Comparison of ENCODE assay signal across 9 cellular contexts in genomic region chr19:55447421-55448174, GRCh38. TPM values are rescaled to one million over a fixed set of nuclear protein-coding genes. Genes with fewer than 3 reads are reported as not detected.
DNase-seq lines count a peak whose midpoint lies in the region; ATAC-seq and TF ChIP-seq lines count a peak whose summit lies in the region.
"Had no signal": no experiment of that assay in that cellular context is flagged by ENCODE, and none has a peak within 500 bp of the region (broad histone marks: within the 10 kb centered on the region; RNA-seq: fewer than 3 reads in every experiment).

No MANE protein-coding gene starts in this region.

- peaks cover 9 to 83% (median 35%) of the 10 kb centered on the region in 4 donors for H3K27me3 ChIP-seq in esophagus squamous epithelium

- H3K4me3 Mint-ChIP-seq in stimulated activated effector memory CD8-positive, alpha-beta T cell treated with anti-CD3 and anti-CD28 coated beads, Interleukin-12 subunit alpha, Interleukin-12 subunit beta, amount 100 ng/mL, for 72 hours = no peak overlapping the region
- H3K4me3 Mint-ChIP-seq in CD14-positive monocyte = no peak overlapping the region

- peaks cover 15 to 58% (median 19%) of the 10 kb centered on the region in 3 donors for H3K4me1 ChIP-seq in esophagus squamous epithelium

- no peaks in the 10 kb centered on the region for H3K9me3 Mint-ChIP-seq in stimulated activated effector memory CD8-positive, alpha-beta T cell treated with anti-CD3 and anti-CD28 coated beads, Interleukin-12 subunit alpha, Interleukin-12 subunit beta, amount 100 ng/mL, for 72 hours
- peaks cover 0 to 20% (median 8%) of the 10 kb centered on the region in 7 donors for H3K9me3 Mint-ChIP-seq in CD14-positive monocyte

- no peak for TF ChIP-seq CTCF in esophagus squamous epithelium (IDR thresholded peaks at IDR 0.05)
- TF ChIP-seq CTCF in CD14-positive monocyte (IDR thresholded peaks at IDR 0.05) = no peak

- H3K9me3 ChIP-seq in esophagus squamous epithelium = no peaks in the 10 kb centered on the region

- peak; percentile 60 for ATAC-seq in esophagus mucosa
- peak; percentile 62 for ATAC-seq in stimulated activated effector memory CD8-positive, alpha-beta T cell treated with anti-CD3 and anti-CD28 coated beads, Interleukin-12 subunit alpha, Interleukin-12 subunit beta, amount 100 ng/mL, for 72 hours

- peak; percentile 20 to 31 for DNase-seq in SHP77 (lab: John Stamatoyannopoulos, UW)
- no peak for DNase-seq in SHP77 treated with DMSO at 0.1 percent for 48 hours (lab: John Stamatoyannopoulos, UW)
- peak; percentile 53 for DNase-seq in NCI-H446 treated with DMSO at 0.1 percent for 48 hours (lab: John Stamatoyannopoulos, UW)
- DNase-seq in stimulated activated effector memory CD8-positive, alpha-beta T cell treated with anti-CD3 and anti-CD28 coated beads, Interleukin-12 subunit alpha, Interleukin-12 subunit beta, amount 100 ng/mL, for 72 hours (ENCODE audit: low spot score in 2 of 2) = no peak
- no peak for DNase-seq in ureter (ENCODE audit: low spot score)
- DNase-seq in esophagus squamous epithelium (lab: John Stamatoyannopoulos, UW) = no peak
- DNase-seq in CD14-positive monocyte (ENCODE audit: low spot score) = no peak

- no peak overlapping the region for H3K4me3 ChIP-seq in esophagus squamous epithelium

- peaks cover 13% of the 10 kb centered on the region for H3K4me1 Mint-ChIP-seq in stimulated activated effector memory CD8-positive, alpha-beta T cell treated with anti-CD3 and anti-CD28 coated beads, Interleukin-12 subunit alpha, Interleukin-12 subunit beta, amount 100 ng/mL, for 72 hours
- peaks cover 8% of the 10 kb centered on the region for H3K4me1 Mint-ChIP-seq in CD14-positive monocyte

- no peaks in the 10 kb centered on the region for H3K36me3 Mint-ChIP-seq in stimulated activated effector memory CD8-positive, alpha-beta T cell treated with anti-CD3 and anti-CD28 coated beads, Interleukin-12 subunit alpha, Interleukin-12 subunit beta, amount 100 ng/mL, for 72 hours
- peaks cover 2 to 3% of the 10 kb centered on the region in 2 donors for H3K36me3 Mint-ChIP-seq in CD14-positive monocyte

- no peak overlapping the region for H3K27ac Mint-ChIP-seq in stimulated activated effector memory CD8-positive, alpha-beta T cell treated with anti-CD3 and anti-CD28 coated beads, Interleukin-12 subunit alpha, Interleukin-12 subunit beta, amount 100 ng/mL, for 72 hours
- no peak overlapping the region for H3K27ac Mint-ChIP-seq in CD14-positive monocyte

- no peaks in the 10 kb centered on the region for H3K36me3 ChIP-seq in esophagus squamous epithelium

- no peak for TF ChIP-seq POLR2A in esophagus squamous epithelium (IDR thresholded peaks at IDR 0.05)

- peaks cover 23 to 58% (median 49%) of the 10 kb centered on the region in 3 donors for H3K27me3 Mint-ChIP-seq in CD14-positive monocyte (ENCODE audit: low read depth in 3 of 3)

- intact Hi-C loops in esophagus squamous epithelium (cut with DNase I) (no loop called here), CD14-positive monocyte (cut with micrococcal nuclease) (no loop called here)

- WGBS in esophagus squamous epithelium, 2 donors = 39 to 41% methylated on average over 5 to 7 of the region's 16 CpGs

- no peak overlapping the region for H3K27ac ChIP-seq in esophagus squamous epithelium
- H3K27ac ChIP-seq: C4-2B had no signal

RNA-seq across cellular contexts. Expression of gene SHISA7, which starts 4.5 kb away (rescaled TPM):
- total RNA-seq in esophagus mucosa (not detected), ureter (not detected), esophagus squamous epithelium (not detected)
- not detected for polyA plus RNA-seq in CD14-positive monocyte

RNA-seq across cellular contexts. Expression of gene ISOC2, which starts 13.8 kb away (rescaled TPM):
- total RNA-seq in esophagus mucosa (41.9 TPM), ureter (48.4 TPM), esophagus squamous epithelium (10 to 100 TPM; 60.5 to 98.1 (median 78.7) TPM)
- 10 to 100 TPM; 14.9 to 20.2 TPM for polyA plus RNA-seq in CD14-positive monocyte

RNA-seq across cellular contexts. Expression of gene C19orf85, which starts 17.0 kb away (rescaled TPM):
- total RNA-seq in esophagus mucosa (not detected), ureter (not detected), esophagus squamous epithelium (not detected)
- not detected for polyA plus RNA-seq in CD14-positive monocyte

RNA-seq across cellular contexts. Expression of gene ZNF628, which starts 28.8 kb away (rescaled TPM):
- total RNA-seq in esophagus mucosa (3.7 TPM), ureter (7.4 TPM), esophagus squamous epithelium (10 to 100 TPM in 1 of 4 donors, 1 to 10 TPM in 3; 4.4 to 22.0 (median 6.8) TPM)
- polyA plus RNA-seq in CD14-positive monocyte = under 1 TPM in 1 of 2 donors, not detected in 1; 0.50 TPM

RNA-seq across cellular contexts. Expression of gene NAT14, which starts 37.4 kb away (rescaled TPM):
- 7.5 TPM for total RNA-seq in esophagus mucosa
- total RNA-seq in ureter = 14.2 TPM
- total RNA-seq in esophagus squamous epithelium = 1 to 10 TPM; 1.3 to 4.3 (median 2.9) TPM
- polyA plus RNA-seq in CD14-positive monocyte = 1 to 10 TPM; 1.5 to 1.9 TPM

Comparison
In these comparisons a context has a peak if more than half of its experiments do, and no peak if none do; other contexts are left out.
1. DNase-seq: peak in SHP77 (2 of 2) and NCI-H446 treated with DMSO at 0.1 percent for 48 hours (single experiment); none in SHP77 treated with DMSO at 0.1 percent for 48 hours (single experiment), stimulated activated effector memory CD8-positive, alpha-beta T cell treated with anti-CD3 and anti-CD28 coated beads, Interleukin-12 subunit alpha, Interleukin-12 subunit beta, amount 100 ng/mL, for 72 hours (0 of 2), ureter (single experiment), esophagus squamous epithelium (single experiment) and CD14-positive monocyte (single experiment).